In the genomic region with DNA sequence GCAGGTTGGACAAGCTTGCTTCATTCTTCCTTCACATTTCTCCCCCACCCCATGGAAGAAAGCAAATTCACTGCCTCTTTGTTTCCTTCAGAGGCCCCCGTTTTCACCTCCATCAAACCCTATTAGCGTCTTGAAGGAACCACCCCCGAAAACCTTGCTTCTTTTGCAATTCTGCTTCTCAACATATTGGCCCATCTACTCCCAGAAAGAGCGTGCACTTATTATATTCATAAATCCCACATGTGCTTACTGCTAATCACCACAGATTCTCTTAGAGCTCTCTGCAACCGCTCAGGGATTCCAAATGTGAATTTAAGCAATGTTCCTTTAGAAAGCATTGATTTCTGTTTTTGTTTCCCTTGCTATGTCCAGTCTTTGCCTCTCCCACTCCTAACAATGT, we compare ENCODE assay signal across 1 cellular context.
TF ChIP-seq lines count a peak whose summit lies in the region.

No MANE protein-coding gene starts in this region.

TF ChIP-seq in GM23338, 12 proteins besides CTCF, POLR2A, EP300 and RAD21:
- TF ChIP-seq, protein P1, sequence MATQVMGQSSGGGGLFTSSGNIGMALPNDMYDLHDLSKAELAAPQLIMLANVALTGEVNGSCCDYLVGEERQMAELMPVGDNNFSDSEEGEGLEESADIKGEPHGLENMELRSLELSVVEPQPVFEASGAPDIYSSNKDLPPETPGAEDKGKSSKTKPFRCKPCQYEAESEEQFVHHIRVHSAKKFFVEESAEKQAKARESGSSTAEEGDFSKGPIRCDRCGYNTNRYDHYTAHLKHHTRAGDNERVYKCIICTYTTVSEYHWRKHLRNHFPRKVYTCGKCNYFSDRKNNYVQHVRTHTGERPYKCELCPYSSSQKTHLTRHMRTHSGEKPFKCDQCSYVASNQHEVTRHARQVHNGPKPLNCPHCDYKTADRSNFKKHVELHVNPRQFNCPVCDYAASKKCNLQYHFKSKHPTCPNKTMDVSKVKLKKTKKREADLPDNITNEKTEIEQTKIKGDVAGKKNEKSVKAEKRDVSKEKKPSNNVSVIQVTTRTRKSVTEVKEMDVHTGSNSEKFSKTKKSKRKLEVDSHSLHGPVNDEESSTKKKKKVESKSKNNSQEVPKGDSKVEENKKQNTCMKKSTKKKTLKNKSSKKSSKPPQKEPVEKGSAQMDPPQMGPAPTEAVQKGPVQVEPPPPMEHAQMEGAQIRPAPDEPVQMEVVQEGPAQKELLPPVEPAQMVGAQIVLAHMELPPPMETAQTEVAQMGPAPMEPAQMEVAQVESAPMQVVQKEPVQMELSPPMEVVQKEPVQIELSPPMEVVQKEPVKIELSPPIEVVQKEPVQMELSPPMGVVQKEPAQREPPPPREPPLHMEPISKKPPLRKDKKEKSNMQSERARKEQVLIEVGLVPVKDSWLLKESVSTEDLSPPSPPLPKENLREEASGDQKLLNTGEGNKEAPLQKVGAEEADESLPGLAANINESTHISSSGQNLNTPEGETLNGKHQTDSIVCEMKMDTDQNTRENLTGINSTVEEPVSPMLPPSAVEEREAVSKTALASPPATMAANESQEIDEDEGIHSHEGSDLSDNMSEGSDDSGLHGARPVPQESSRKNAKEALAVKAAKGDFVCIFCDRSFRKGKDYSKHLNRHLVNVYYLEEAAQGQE (IDR thresholded peaks at IDR 0.05; ENCODE audit: unreplicated experiment), result no peak
- TF ChIP-seq NANOG (IDR thresholded peaks at IDR 0.05; ENCODE audit: borderline replicate concordance) (no peak), EZH2phosphoT487 (IDR thresholded peaks at IDR 0.05; ENCODE audit: unreplicated experiment) (no peak)
